2 cellular contexts compared by ENCODE assay signal in the genomic region with DNA sequence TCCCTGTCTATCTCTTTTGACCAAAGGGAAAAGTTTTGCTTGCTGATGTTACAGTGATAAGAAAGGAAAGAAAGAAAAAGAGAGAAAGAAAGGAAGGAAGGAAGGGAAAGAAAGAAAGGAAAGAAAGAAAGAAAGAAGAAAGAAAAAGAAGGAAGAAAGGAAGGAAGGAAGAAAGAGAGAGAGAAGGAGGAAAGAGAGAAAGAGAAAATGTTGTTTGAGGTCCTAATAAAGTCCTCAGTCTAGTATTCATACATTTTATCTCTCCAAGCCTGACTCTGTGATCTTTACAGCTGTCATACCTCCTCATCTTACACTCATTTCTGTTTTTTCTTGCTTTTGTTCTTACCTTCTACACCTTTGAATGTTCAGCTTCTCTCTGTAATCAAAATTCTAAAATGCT.
TF ChIP-seq lines count a peak whose summit lies in the region.

No MANE protein-coding gene starts in this region.

TF ChIP-seq in SK-N-SH, 30 proteins besides CTCF, POLR2A, EP300 and RAD21 (continued from another document):
- TF ChIP-seq, protein P1, sequence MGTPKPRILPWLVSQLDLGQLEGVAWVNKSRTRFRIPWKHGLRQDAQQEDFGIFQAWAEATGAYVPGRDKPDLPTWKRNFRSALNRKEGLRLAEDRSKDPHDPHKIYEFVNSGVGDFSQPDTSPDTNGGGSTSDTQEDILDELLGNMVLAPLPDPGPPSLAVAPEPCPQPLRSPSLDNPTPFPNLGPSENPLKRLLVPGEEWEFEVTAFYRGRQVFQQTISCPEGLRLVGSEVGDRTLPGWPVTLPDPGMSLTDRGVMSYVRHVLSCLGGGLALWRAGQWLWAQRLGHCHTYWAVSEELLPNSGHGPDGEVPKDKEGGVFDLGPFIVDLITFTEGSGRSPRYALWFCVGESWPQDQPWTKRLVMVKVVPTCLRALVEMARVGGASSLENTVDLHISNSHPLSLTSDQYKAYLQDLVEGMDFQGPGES (IDR thresholded peaks at IDR 0.05; ENCODE audit: low read depth, low read length), result no peak
- TF ChIP-seq RFX5 (IDR thresholded peaks at IDR 0.05; ENCODE audit: low read length) (no peak), CHD2 (IDR thresholded peaks at IDR 0.05; ENCODE audit: low read length, partially characterized antibody) (no peak), MEF2A (IDR thresholded peaks at IDR 0.05; ENCODE audit: borderline replicate concordance, low read depth) (no peak), FOXJ3 (CRISPR knock-in tag; IDR thresholded peaks at IDR 0.05) (no peak), GABPA (IDR thresholded peaks at IDR 0.05; ENCODE audit: low read depth) (no peak), TCF12 (IDR thresholded peaks at IDR 0.05) (no peak), ELF1 (IDR thresholded peaks at IDR 0.05) (no peak), FOXM1 (IDR thresholded peaks at IDR 0.05; ENCODE audit: low read depth) (no peak), TEAD4 (IDR thresholded peaks at IDR 0.05; ENCODE audit: borderline replicate concordance, insufficient read depth) (no peak), RXRA (IDR thresholded peaks at IDR 0.05; ENCODE audit: borderline replicate concordance, low read depth) (no peak), YY1 (IDR thresholded peaks at IDR 0.05; ENCODE audit: low read depth) (no peak), JUND (IDR thresholded peaks at IDR 0.05) (no peak), FOSL2 (IDR thresholded peaks at IDR 0.05; ENCODE audit: borderline replicate concordance, low read depth) (no peak)
- TF ChIP-seq, protein P2, sequence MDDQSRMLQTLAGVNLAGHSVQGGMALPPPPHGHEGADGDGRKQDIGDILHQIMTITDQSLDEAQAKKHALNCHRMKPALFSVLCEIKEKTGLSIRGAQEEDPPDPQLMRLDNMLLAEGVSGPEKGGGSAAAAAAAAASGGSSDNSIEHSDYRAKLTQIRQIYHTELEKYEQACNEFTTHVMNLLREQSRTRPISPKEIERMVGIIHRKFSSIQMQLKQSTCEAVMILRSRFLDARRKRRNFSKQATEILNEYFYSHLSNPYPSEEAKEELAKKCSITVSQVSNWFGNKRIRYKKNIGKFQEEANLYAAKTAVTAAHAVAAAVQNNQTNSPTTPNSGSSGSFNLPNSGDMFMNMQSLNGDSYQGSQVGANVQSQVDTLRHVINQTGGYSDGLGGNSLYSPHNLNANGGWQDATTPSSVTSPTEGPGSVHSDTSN (IDR thresholded peaks at IDR 0.05), result no peak
- TF ChIP-seq, protein P3, sequence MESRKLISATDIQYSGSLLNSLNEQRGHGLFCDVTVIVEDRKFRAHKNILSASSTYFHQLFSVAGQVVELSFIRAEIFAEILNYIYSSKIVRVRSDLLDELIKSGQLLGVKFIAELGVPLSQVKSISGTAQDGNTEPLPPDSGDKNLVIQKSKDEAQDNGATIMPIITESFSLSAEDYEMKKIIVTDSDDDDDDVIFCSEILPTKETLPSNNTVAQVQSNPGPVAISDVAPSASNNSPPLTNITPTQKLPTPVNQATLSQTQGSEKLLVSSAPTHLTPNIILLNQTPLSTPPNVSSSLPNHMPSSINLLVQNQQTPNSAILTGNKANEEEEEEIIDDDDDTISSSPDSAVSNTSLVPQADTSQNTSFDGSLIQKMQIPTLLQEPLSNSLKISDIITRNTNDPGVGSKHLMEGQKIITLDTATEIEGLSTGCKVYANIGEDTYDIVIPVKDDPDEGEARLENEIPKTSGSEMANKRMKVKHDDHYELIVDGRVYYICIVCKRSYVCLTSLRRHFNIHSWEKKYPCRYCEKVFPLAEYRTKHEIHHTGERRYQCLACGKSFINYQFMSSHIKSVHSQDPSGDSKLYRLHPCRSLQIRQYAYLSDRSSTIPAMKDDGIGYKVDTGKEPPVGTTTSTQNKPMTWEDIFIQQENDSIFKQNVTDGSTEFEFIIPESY (IDR thresholded peaks at IDR 0.05; ENCODE audit: borderline replicate concordance, low read depth), result no peak

TF ChIP-seq in SK-N-SH treated with all-trans-retinoic acid at 6 μM for 48 hours, 23 proteins besides CTCF, POLR2A, EP300 and RAD21 (continued from another document):
- TF ChIP-seq, protein P4, sequence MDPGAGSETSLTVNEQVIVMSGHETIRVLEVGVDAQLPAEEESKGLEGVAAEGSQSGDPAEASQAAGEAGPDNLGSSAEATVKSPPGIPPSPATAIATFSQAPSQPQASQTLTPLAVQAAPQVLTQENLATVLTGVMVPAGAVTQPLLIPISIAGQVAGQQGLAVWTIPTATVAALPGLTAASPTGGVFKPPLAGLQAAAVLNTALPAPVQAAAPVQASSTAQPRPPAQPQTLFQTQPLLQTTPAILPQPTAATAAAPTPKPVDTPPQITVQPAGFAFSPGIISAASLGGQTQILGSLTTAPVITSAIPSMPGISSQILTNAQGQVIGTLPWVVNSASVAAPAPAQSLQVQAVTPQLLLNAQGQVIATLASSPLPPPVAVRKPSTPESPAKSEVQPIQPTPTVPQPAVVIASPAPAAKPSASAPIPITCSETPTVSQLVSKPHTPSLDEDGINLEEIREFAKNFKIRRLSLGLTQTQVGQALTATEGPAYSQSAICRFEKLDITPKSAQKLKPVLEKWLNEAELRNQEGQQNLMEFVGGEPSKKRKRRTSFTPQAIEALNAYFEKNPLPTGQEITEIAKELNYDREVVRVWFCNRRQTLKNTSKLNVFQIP (CRISPR knock-in tag; IDR thresholded peaks at IDR 0.05; ENCODE audit: borderline replicate concordance, low read depth), result no peak
